Comparison of ENCODE assay signal across 14 cellular contexts in genomic region chr6:79719248-79719975, GRCh38.
DNase-seq lines count a peak whose midpoint lies in the region; ATAC-seq and TF ChIP-seq lines count a peak whose summit lies in the region.
"Had no signal": no experiment of that assay in that cellular context is flagged by ENCODE, and none has a peak within 500 bp of the region (broad histone marks: within the 10 kb centered on the region; RNA-seq: fewer than 3 reads in every experiment).

No MANE protein-coding gene starts in this region.

- H3K4me3 ChIP-seq in mammary epithelial cell (replicated peaks in 1 of 3; ENCODE audit: insufficient read depth in 1 of 3, low read depth in 2 of 3, low read length in 3 of 3) (no peak overlapping the region), esophagus squamous epithelium (no peak overlapping the region), lower leg skin (ENCODE audit: low read depth, poor library complexity, severe bottlenecking) (no peak overlapping the region)
- H3K4me3 ChIP-seq: coronary artery, Peyer's patch had no signal

- CTCF ChIA-PET in mammary epithelial cell (lab: Charles Lee; ENCODE audit: low non-redundant PET), result no interaction called here

- no peaks in the 10 kb centered on the region for H4K20me1 ChIP-seq in mammary epithelial cell (ENCODE audit: insufficient read depth, low read length)

- no peak for TF ChIP-seq POLR2A in esophagus squamous epithelium (IDR thresholded peaks at IDR 0.05)
- no peak for TF ChIP-seq POLR2A in lower leg skin (IDR thresholded peaks at IDR 0.05)

- WGBS in mammary epithelial cell (ENCODE audit: low coverage, missing lambda C conversion rate), result 53% methylated on average over 6 of the region's 6 CpGs
- 58 to 60% methylated on average over 6 of the region's 6 CpGs for WGBS in esophagus squamous epithelium, 2 donors
- 31 to 46% methylated on average over 6 of the region's 6 CpGs for WGBS in lower leg skin, 2 donors

- ATAC-seq in HG02938 (IDR thresholded peaks at IDR 0.05; ENCODE audit: unreplicated experiment) (peak; percentile 53), HG03378 (IDR thresholded peaks at IDR 0.05; ENCODE audit: unreplicated experiment) (no peak), HG03439 (IDR thresholded peaks at IDR 0.05; ENCODE audit: unreplicated experiment) (no peak)
- ATAC-seq: activated CD8-positive, alpha-beta T cell treated with anti-CD3 and anti-CD28 coated beads, Interleukin-2, amount 10 ng/mL, durations not matched to agents 7 days and 5 days had no signal

- H3K9ac ChIP-seq in mammary epithelial cell (ENCODE audit: insufficient read depth, low read length), result no peak overlapping the region

- no TSS peak for BruUV-seq in mammary epithelial cell (replicated peaks; lab: Mats Ljungman, UMichigan)

- no peaks in the 10 kb centered on the region for H3K79me2 ChIP-seq in mammary epithelial cell (ENCODE audit: insufficient read depth, low read length)

- peak; percentile 4 for DNase-seq in ELR (ENCODE audit: low read depth)
- DNase-seq in mammary epithelial cell, result peak; percentile 6
- peak; percentile 39 for DNase-seq in middle frontal gyrus (ENCODE audit: extremely low spot score, low spot score)
- DNase-seq in esophagus squamous epithelium (lab: John Stamatoyannopoulos, UW), result no peak
- DNase-seq in lower leg skin (ENCODE audit: low spot score in 2 of 2), result no peak
- DNase-seq: activated CD8-positive, alpha-beta T cell treated with anti-CD3 and anti-CD28 coated beads, Interleukin-2, amount 10 ng/mL, durations not matched to agents 7 days and 5 days; activated naive CD4-positive, alpha-beta T cell treated with Interleukin-2 at 50 U/mL for 16 hours; NCI-H2227 treated with DMSO at 0.1 percent for 48 hours; Peyer's patch; stimulated activated naive CD4-positive, alpha-beta T cell had no signal

- H3K27ac ChIP-seq in mammary epithelial cell (ENCODE audit: insufficient read depth, low read depth, low read length) (no peak overlapping the region), esophagus squamous epithelium (peak overlapping the region in 1 of 4 donors; percentile 8)
- H3K27ac ChIP-seq: coronary artery, Peyer's patch had no signal

- in situ Hi-C loops in mammary epithelial cell (cut with MboI; ENCODE audit: low sequenced_read_pairs in 2 of 2), result no loop called here

- no peak for TF ChIP-seq CTCF in mammary epithelial cell (conservative IDR thresholded peaks at IDR 0.05 in 1 of 2, IDR thresholded peaks at IDR 0.05 in 1 of 2; ENCODE audit: extremely low read depth in 1 of 2, insufficient read depth in 1 of 2, low read depth in 1 of 2, low read length in 2 of 2)
- TF ChIP-seq CTCF in esophagus squamous epithelium (IDR thresholded peaks at IDR 0.05), result no peak
- no peak for TF ChIP-seq CTCF in lower leg skin (IDR thresholded peaks at IDR 0.05)

- H3K9me3 ChIP-seq in mammary epithelial cell (replicated peaks; ENCODE audit: insufficient read depth, low read length), result no peaks in the 10 kb centered on the region
- no peaks in the 10 kb centered on the region for H3K9me3 ChIP-seq in esophagus squamous epithelium
- H3K9me3 ChIP-seq: Peyer's patch had no signal

- H2AFZ ChIP-seq in mammary epithelial cell (ENCODE audit: low read depth, low read length), result no peak overlapping the region

- H3K4me1 ChIP-seq in mammary epithelial cell (ENCODE audit: insufficient read depth, low read length), result no peaks in the 10 kb centered on the region
- peaks cover 0 to 10% (median 0%) of the 10 kb centered on the region in 3 donors for H3K4me1 ChIP-seq in esophagus squamous epithelium
- H3K4me1 ChIP-seq: Peyer's patch had no signal

- intact Hi-C loops in mammary epithelial cell (cut with micrococcal nuclease) (loop anchor here (10.0 kb wide), 1 partner anchor 1975 kb away; no protein-coding TSS in a partner anchor), esophagus squamous epithelium (cut with DNase I) (no loop called here), lower leg skin (cut with DNase I; ENCODE audit: low total_unique reads) (no loop called here)

- dilution Hi-C loops in mammary epithelial cell (cut with HindIII; ENCODE audit: low sequenced_read_pairs), result no loop called here

- H3K4me2 ChIP-seq in mammary epithelial cell (ENCODE audit: insufficient read depth, low read depth, low read length), result no peak overlapping the region

- H3K27me3 ChIP-seq in mammary epithelial cell (ENCODE audit: insufficient read depth, low read length), result no peaks in the 10 kb centered on the region
- no peaks in the 10 kb centered on the region for H3K27me3 ChIP-seq in esophagus squamous epithelium
- H3K27me3 ChIP-seq: Peyer's patch had no signal

- H3K36me3 ChIP-seq in mammary epithelial cell (ENCODE audit: insufficient read depth, low read length), result no peaks in the 10 kb centered on the region
- H3K36me3 ChIP-seq in esophagus squamous epithelium, result no peaks in the 10 kb centered on the region
- H3K36me3 ChIP-seq: Peyer's patch had no signal

Comparison
In these comparisons a context has a peak if more than half of its experiments do, and no peak if none do; other contexts are left out.
1. DNase-seq: peak in ELR (single experiment), mammary epithelial cell (single experiment) and middle frontal gyrus (single experiment); none in esophagus squamous epithelium (single experiment) and lower leg skin (0 of 2).